ENCODE assay signal across 15 cellular contexts in the genomic region with DNA sequence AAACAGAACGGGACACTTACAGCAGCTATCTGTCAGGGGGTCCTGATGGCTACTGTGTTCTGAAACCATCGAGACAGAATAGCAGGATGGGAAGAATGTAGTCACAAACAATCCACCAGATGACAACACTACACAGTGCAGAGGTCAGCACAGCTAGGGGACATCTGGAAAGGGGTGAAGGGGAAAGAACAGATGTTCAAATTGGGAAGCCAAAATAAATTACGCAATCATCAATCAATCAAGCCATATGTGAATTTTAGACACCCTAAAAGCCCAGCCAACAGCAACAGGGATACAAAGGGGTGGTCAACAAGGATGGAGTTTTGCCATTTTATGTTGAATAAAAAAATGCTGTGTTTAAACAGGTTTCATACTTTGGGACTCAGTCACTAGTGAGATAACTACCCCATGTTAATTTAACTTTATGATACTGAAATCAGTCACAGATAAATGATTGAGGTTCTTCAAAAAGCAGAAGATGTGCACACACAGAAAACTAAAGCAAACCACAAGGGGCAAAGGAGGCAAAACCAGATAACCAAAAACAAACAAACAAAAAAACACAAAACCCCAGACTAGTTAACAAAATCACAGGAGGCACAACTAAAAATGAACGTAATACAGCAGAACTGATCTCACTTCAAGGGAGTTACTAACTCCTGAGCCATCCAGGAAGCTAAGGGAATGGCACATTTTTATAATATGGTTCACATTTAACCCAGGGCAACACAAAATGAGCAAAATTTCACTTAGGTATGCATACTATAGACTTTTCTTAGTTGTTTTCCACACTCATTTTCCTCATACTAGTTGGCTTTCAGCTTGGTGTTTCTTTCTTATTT.
A peak's percentile ranks its signal among the peaks of the same experiment; 100 is the strongest.
DNase-seq lines count a peak whose midpoint lies in the region; ATAC-seq and TF ChIP-seq lines count a peak whose summit lies in the region.
"Had no signal": no experiment of that assay in that cellular context is flagged by ENCODE, and none has a peak within 500 bp of the region (broad histone marks: within the 10 kb centered on the region; RNA-seq: fewer than 3 reads in every experiment).

No MANE protein-coding gene starts in this region.

- no peaks in the 10 kb centered on the region for H3K27me3 ChIP-seq in uterus

- H3K4me1 Mint-ChIP-seq in nephron progenitor cell = peaks cover 7% of the 10 kb centered on the region

- intact Hi-C loops in uterus (cut with DNase I; ENCODE audit: low total_unique reads) = no loop called here

- ATAC-seq in activated naive CD4-positive, alpha-beta T cell treated with anti-CD3 and anti-CD28 coated beads, Interleukin-2, amount 50 U/mL, for 72 hours = no peak
- no peak for ATAC-seq in GM21723 (IDR thresholded peaks at IDR 0.05; ENCODE audit: unreplicated experiment)
- ATAC-seq: mucosa of descending colon; stimulated activated naive CD8-positive, alpha-beta T cell treated with anti-CD3 and anti-CD28 coated beads, Interleukin-15, Interleukin-2, amounts not matched to agents 100 U/mL and 50 U/mL, for 24 hours had no signal

- no peaks in the 10 kb centered on the region for H3K4me1 ChIP-seq in uterus

- H3K27ac ChIP-seq in uterus = peak overlapping the region; percentile 51 to 64
- H3K27ac ChIP-seq: 22Rv1 had no signal

- H3K27ac Mint-ChIP-seq in nephron progenitor cell = peak overlapping the region; percentile 80
- H3K27ac Mint-ChIP-seq in activated naive CD4-positive, alpha-beta T cell treated with anti-CD3 and anti-CD28 coated beads, Interleukin-2, amount 50 U/mL, for 72 hours = no peak overlapping the region

- no peak for TF ChIP-seq CTCF in fibroblast of the aortic adventitia (IDR thresholded peaks at IDR 0.05; ENCODE audit: insufficient read depth, low read length)
- TF ChIP-seq CTCF in nephron progenitor cell (IDR thresholded peaks at IDR 0.05) = no peak
- no peak for TF ChIP-seq CTCF in uterus (IDR thresholded peaks at IDR 0.05)

- H3K36me3 ChIP-seq in uterus = no peaks in the 10 kb centered on the region

- no peaks in the 10 kb centered on the region for H3K9me3 ChIP-seq in uterus
- H3K9me3 ChIP-seq: mucosa of descending colon had no signal

- H3K4me3 ChIP-seq in fibroblast of the aortic adventitia (ENCODE audit: low read depth, low read length) = peak overlapping the region; percentile 0
- H3K4me3 ChIP-seq in uterus = no peak overlapping the region
- H3K4me3 ChIP-seq: mucosa of descending colon had no signal

- no peaks in the 10 kb centered on the region for H3K27me3 Mint-ChIP-seq in nephron progenitor cell (ENCODE audit: low read depth, poor library complexity)

- no peak for TF ChIP-seq POLR2A in uterus (IDR thresholded peaks at IDR 0.05)

- no peaks in the 10 kb centered on the region for H3K9me3 Mint-ChIP-seq in nephron progenitor cell
- H3K9me3 Mint-ChIP-seq in activated naive CD4-positive, alpha-beta T cell treated with anti-CD3 and anti-CD28 coated beads, Interleukin-2, amount 50 U/mL, for 72 hours = no peaks in the 10 kb centered on the region

- H3K4me3 Mint-ChIP-seq in nephron progenitor cell = no peak overlapping the region

- peaks cover 49% of the 10 kb centered on the region for H3K36me3 Mint-ChIP-seq in nephron progenitor cell (ENCODE audit: low read depth)
- H3K36me3 Mint-ChIP-seq in activated naive CD4-positive, alpha-beta T cell treated with anti-CD3 and anti-CD28 coated beads, Interleukin-2, amount 50 U/mL, for 72 hours = no peaks in the 10 kb centered on the region

- DNase-seq in DMS 273 (lab: John Stamatoyannopoulos, UW; ENCODE audit: unreplicated experiment) = peak; percentile 24
- no peak for DNase-seq in DMS 273 treated with DMSO at 0.1 percent for 48 hours (lab: John Stamatoyannopoulos, UW)
- peak; percentile 66 for DNase-seq in fibroblast of the aortic adventitia (ENCODE audit: low read depth)
- no peak for DNase-seq in nephron progenitor cell
- DNase-seq in uterus = no peak
- no peak for DNase-seq in activated naive CD4-positive, alpha-beta T cell treated with anti-CD3 and anti-CD28 coated beads, Interleukin-2, amount 50 U/mL, for 72 hours (ENCODE audit: low spot score in 2 of 2)
- no peak for DNase-seq in epidermal melanocyte (ENCODE audit: insufficient read length, low spot score)
- DNase-seq: activated CD4-positive, alpha-beta T cell treated with anti-CD3 and anti-CD28 coated beads, Interleukin-2, amount 50 U/mL, for 48 hours; KBM-7; mucosa of descending colon; SHP77; stimulated activated CD4-positive, alpha-beta T cell treated with anti-CD3 and anti-CD28 coated beads, Interleukin-4, amount 100 ng/mL, for 24 hours; stimulated activated naive CD8-positive, alpha-beta T cell treated with anti-CD3 and anti-CD28 coated beads, Interleukin-15, Interleukin-2, amounts not matched to agents 100 U/mL and 50 U/mL, for 24 hours had no signal

Comparison
In these comparisons a context has a peak if more than half of its experiments do, and no peak if none do; other contexts are left out.
1. DNase-seq: peak in DMS 273 (single experiment) and fibroblast of the aortic adventitia (single experiment); none in DMS 273 treated with DMSO at 0.1 percent for 48 hours (single experiment), nephron progenitor cell (single experiment), uterus (0 of 2), activated naive CD4-positive, alpha-beta T cell treated with anti-CD3 and anti-CD28 coated beads, Interleukin-2, amount 50 U/mL, for 72 hours (0 of 2) and epidermal melanocyte (single experiment).